Comparison of ENCODE assay signal across 1 cellular context in the genomic region with DNA sequence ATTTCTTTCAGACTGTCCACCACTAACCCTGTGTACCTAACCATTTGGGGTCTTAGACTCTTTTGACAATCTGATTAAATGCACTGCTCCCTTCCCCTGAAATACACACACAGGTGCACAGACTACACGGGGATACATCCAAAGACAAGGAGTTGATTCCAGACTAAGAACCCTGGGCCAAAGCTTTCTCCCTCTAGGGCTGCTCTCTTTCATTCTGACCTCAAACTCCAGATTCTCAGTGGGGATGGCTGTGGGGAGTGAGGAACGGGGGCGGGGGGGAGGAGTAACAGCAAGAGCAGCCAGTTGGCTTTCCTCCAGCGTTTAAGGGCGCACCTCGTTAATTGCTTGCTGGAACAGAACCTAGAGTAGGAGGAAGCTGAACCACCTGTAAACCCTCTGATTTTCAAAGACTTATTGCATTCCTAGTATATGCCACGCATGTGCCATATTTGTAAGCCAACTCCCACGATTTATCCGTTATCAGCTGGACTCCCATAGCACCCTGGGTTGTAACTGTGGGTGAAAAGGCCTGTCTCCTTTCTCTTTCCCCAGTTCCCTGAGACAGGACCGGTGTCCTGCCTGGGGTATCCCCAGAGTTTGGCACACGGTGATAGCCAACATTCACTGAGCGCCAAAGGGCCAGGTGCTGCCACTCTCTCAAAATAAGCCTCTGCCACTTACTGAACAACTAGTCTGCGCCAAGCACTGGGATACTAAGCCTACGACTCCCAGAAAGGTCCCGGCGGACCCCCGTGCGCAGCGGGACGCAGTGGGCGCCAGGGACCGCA.
TF ChIP-seq lines count a peak whose summit lies in the region.

No MANE protein-coding gene starts in this region.

TF ChIP-seq in HEK293, 187 proteins besides CTCF, POLR2A, EP300 and RAD21 (continued from another document):
- TF ChIP-seq, protein P1, sequence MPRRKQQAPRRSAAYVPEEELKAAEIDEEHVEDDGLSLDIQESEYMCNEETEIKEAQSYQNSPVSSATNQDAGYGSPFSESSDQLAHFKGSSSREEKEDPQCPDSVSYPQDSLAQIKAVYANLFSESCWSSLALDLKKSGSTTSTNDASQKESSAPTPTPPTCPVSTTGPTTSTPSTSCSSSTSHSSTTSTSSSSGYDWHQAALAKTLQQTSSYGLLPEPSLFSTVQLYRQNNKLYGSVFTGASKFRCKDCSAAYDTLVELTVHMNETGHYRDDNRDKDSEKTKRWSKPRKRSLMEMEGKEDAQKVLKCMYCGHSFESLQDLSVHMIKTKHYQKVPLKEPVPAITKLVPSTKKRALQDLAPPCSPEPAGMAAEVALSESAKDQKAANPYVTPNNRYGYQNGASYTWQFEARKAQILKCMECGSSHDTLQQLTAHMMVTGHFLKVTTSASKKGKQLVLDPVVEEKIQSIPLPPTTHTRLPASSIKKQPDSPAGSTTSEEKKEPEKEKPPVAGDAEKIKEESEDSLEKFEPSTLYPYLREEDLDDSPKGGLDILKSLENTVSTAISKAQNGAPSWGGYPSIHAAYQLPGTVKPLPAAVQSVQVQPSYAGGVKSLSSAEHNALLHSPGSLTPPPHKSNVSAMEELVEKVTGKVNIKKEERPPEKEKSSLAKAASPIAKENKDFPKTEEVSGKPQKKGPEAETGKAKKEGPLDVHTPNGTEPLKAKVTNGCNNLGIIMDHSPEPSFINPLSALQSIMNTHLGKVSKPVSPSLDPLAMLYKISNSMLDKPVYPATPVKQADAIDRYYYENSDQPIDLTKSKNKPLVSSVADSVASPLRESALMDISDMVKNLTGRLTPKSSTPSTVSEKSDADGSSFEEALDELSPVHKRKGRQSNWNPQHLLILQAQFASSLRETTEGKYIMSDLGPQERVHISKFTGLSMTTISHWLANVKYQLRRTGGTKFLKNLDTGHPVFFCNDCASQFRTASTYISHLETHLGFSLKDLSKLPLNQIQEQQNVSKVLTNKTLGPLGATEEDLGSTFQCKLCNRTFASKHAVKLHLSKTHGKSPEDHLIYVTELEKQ (tag by site-specific recombination; IDR thresholded peaks at IDR 0.05; ENCODE audit: borderline replicate concordance), result no peak
- TF ChIP-seq, protein P2, sequence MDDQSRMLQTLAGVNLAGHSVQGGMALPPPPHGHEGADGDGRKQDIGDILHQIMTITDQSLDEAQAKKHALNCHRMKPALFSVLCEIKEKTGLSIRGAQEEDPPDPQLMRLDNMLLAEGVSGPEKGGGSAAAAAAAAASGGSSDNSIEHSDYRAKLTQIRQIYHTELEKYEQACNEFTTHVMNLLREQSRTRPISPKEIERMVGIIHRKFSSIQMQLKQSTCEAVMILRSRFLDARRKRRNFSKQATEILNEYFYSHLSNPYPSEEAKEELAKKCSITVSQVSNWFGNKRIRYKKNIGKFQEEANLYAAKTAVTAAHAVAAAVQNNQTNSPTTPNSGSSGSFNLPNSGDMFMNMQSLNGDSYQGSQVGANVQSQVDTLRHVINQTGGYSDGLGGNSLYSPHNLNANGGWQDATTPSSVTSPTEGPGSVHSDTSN (CRISPR knock-in tag; IDR thresholded peaks at IDR 0.05), result 0 out of 2 replicates have a peak, but pooled peaks have one; percentile 28
- TF ChIP-seq GLI2 (tag by site-specific recombination; IDR thresholded peaks at IDR 0.05; ENCODE audit: borderline replicate concordance, low read depth), result no peak
- 0 out of 2 replicates have a peak, but pooled peaks have one; percentile 16 for TF ChIP-seq ZNF76 (tag by site-specific recombination; IDR thresholded peaks at IDR 0.05; ENCODE audit: borderline replicate concordance, low read depth)
- no peak for TF ChIP-seq ZBTB21 (tag by site-specific recombination; IDR thresholded peaks at IDR 0.05)
- TF ChIP-seq SCRT1 (tag by site-specific recombination; IDR thresholded peaks at IDR 0.05; ENCODE audit: borderline replicate concordance), result 0 out of 2 replicates have a peak, but pooled peaks have one; percentile 48
- TF ChIP-seq, protein P3, sequence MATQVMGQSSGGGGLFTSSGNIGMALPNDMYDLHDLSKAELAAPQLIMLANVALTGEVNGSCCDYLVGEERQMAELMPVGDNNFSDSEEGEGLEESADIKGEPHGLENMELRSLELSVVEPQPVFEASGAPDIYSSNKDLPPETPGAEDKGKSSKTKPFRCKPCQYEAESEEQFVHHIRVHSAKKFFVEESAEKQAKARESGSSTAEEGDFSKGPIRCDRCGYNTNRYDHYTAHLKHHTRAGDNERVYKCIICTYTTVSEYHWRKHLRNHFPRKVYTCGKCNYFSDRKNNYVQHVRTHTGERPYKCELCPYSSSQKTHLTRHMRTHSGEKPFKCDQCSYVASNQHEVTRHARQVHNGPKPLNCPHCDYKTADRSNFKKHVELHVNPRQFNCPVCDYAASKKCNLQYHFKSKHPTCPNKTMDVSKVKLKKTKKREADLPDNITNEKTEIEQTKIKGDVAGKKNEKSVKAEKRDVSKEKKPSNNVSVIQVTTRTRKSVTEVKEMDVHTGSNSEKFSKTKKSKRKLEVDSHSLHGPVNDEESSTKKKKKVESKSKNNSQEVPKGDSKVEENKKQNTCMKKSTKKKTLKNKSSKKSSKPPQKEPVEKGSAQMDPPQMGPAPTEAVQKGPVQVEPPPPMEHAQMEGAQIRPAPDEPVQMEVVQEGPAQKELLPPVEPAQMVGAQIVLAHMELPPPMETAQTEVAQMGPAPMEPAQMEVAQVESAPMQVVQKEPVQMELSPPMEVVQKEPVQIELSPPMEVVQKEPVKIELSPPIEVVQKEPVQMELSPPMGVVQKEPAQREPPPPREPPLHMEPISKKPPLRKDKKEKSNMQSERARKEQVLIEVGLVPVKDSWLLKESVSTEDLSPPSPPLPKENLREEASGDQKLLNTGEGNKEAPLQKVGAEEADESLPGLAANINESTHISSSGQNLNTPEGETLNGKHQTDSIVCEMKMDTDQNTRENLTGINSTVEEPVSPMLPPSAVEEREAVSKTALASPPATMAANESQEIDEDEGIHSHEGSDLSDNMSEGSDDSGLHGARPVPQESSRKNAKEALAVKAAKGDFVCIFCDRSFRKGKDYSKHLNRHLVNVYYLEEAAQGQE (tag by site-specific recombination; IDR thresholded peaks at IDR 0.05), result no peak
- no peak for TF ChIP-seq PRDM1 (tag by site-specific recombination; IDR thresholded peaks at IDR 0.05)
- TF ChIP-seq, protein P4, sequence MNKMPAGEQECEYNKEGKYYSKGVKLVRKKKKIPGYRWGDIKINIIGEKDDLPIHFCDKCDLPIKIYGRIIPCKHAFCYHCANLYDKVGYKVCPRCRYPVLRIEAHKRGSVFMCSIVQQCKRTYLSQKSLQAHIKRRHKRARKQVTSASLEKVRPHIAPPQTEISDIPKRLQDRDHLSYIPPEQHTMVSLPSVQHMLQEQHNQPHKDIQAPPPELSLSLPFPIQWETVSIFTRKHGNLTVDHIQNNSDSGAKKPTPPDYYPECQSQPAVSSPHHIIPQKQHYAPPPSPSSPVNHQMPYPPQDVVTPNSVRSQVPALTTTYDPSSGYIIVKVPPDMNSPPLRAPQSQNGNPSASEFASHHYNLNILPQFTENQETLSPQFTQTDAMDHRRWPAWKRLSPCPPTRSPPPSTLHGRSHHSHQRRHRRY (tag by site-specific recombination; IDR thresholded peaks at IDR 0.05), result no peak
- TF ChIP-seq KLF10 (tag by site-specific recombination; IDR thresholded peaks at IDR 0.05), result no peak
- peak; percentile 90 for TF ChIP-seq SCRT2 (tag by site-specific recombination; IDR thresholded peaks at IDR 0.05)
- TF ChIP-seq ZNF423 (tag by site-specific recombination; IDR thresholded peaks at IDR 0.05), result no peak; the same call in 1 of the 2 replicates
- peak; percentile 91 for TF ChIP-seq ZFHX2 (tag by site-specific recombination; conservative IDR thresholded peaks at IDR 0.05)
- TF ChIP-seq ZBTB1 (tag by site-specific recombination; IDR thresholded peaks at IDR 0.05), result no peak
- peak; percentile 97 for TF ChIP-seq ZNF341 (tag by site-specific recombination; IDR thresholded peaks at IDR 0.05; ENCODE audit: low read depth)
- 0 out of 2 replicates have a peak, but pooled peaks have one; percentile 24 for TF ChIP-seq MZF1 (tag by site-specific recombination; IDR thresholded peaks at IDR 0.05; ENCODE audit: borderline replicate concordance)
